Comparison of ENCODE assay signal across 8 cellular contexts in the genomic region with DNA sequence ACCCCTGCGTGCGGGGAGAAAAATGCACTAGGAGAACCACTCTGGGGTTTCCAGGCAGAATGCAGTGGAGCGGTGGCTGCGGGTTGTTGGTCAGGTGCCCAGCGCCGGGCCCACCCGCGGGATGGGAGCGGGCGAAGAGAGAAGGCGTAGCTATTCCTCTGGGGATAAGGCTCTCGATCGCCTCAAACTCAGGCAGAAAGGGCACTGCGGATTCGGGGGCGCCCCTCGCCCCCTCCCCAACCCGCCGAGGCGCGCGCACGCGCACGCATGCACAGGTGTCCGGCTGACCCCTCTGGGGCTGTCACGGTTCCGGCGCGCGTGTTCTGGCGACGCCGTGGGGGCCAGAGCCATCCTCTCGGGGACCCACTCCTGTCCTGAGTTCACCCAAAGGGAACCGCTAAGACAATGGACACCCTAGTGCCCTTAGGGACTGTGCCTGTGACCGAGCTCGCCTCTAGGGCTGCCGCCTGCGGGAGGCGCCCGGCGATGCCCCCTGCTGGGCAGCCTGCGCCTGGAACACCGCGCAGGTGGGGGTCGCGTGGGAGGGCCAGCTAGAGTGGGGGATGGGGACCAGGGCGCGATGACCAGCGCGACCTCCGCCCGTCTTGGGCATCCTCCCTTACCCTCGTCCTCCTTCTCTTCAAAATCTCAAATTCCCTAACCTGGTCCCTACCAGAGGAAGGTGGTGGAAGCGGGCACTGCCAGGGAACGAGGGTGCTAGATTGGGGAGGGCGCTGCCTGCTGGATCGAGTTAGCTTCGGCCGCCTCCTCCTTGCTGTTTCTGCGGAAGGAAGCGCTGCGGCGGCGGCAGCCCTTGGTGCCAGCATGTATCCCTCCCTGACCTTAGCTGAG. TPM values are rescaled to one million over a fixed set of nuclear protein-coding genes. Genes with fewer than 3 reads are reported as not detected.
DNase-seq lines count a peak whose midpoint lies in the region; ATAC-seq and TF ChIP-seq lines count a peak whose summit lies in the region.

No MANE protein-coding gene starts in this region.

- no peaks in the 10 kb centered on the region for H3K79me2 ChIP-seq in GM23248 (ENCODE audit: insufficient read depth)

- H2AFZ ChIP-seq in GM23248, result no peak overlapping the region

- H3K4me2 ChIP-seq in BLaER1 treated with 17β-estradiol and CSF1 and Interleukin-3, amounts not matched to agents 10 nM and 100 nM, result peak overlapping the region; percentile 62 to 94 (median 83)
- no peak overlapping the region for H3K4me2 ChIP-seq in GM23248 (ENCODE audit: unreplicated experiment)

- peak overlapping the region; percentile 35 for H3K4me3 Mint-ChIP-seq in activated T-helper 17 cell treated with anti-CD3 and anti-CD28 coated beads, Interleukin-2, amount 50 U/mL, for 72 hours

- H3K9ac ChIP-seq in BLaER1 treated with 17β-estradiol and CSF1 and Interleukin-3, amounts not matched to agents 10 nM and 100 nM, result peak overlapping the region in 1 of 11 experiments; percentile 16; a peak in 1 of 22 replicates
- H3K9ac ChIP-seq in GM23248, result no peak overlapping the region
- no peak overlapping the region for H3K9ac ChIP-seq in iPS-15b (ENCODE audit: low read depth, low read length)

- peak overlapping the region; percentile 5 to 68 (median 46); a peak in 11 of 20 replicates for H3K4me3 ChIP-seq in BLaER1 treated with 17β-estradiol and CSF1 and Interleukin-3, amounts not matched to agents 10 nM and 100 nM
- H3K4me3 ChIP-seq in GM23248, result no peak overlapping the region
- H3K4me3 ChIP-seq in iPS-15b (ENCODE audit: low read depth, low read length), result peak overlapping the region; percentile 30
- H3K4me3 ChIP-seq in thoracic aorta, result no peak overlapping the region

- peaks cover 10% of the 10 kb centered on the region for H3K4me1 Mint-ChIP-seq in activated T-helper 17 cell treated with anti-CD3 and anti-CD28 coated beads, Interleukin-2, amount 50 U/mL, for 72 hours

- peaks cover 6% of the 10 kb centered on the region for H3K36me3 Mint-ChIP-seq in activated T-helper 17 cell treated with anti-CD3 and anti-CD28 coated beads, Interleukin-2, amount 50 U/mL, for 72 hours (ENCODE audit: low read depth)

- H3K27ac Mint-ChIP-seq in activated T-helper 17 cell treated with anti-CD3 and anti-CD28 coated beads, Interleukin-2, amount 50 U/mL, for 72 hours, result no peak overlapping the region

- in situ Hi-C loops in GM23248 (cut with MboI), result no loop called here

- H3F3A ChIP-seq in GM23248 (ENCODE audit: insufficient read depth), result no peaks in the 10 kb centered on the region

- H3K27me3 Mint-ChIP-seq in activated T-helper 17 cell treated with anti-CD3 and anti-CD28 coated beads, Interleukin-2, amount 50 U/mL, for 72 hours, result peaks cover 46% of the 10 kb centered on the region

- H3K9me3 Mint-ChIP-seq in activated T-helper 17 cell treated with anti-CD3 and anti-CD28 coated beads, Interleukin-2, amount 50 U/mL, for 72 hours, result no peaks in the 10 kb centered on the region

- no peak overlapping the region for H3K27ac ChIP-seq in BLaER1 treated with 17β-estradiol and CSF1 and Interleukin-3, amounts not matched to agents 10 nM and 100 nM
- no peak overlapping the region for H3K27ac ChIP-seq in GM23248
- H3K27ac ChIP-seq in thoracic aorta, result no peak overlapping the region

- no peaks in the 10 kb centered on the region for H3K9me3 ChIP-seq in BLaER1 treated with 17β-estradiol and CSF1 and Interleukin-3, amounts not matched to agents 10 nM and 100 nM (replicated peaks in 1 of 11)
- H3K9me3 ChIP-seq in GM23248 (ENCODE audit: low read depth) (no peaks in the 10 kb centered on the region), iPS-15b (ENCODE audit: control insufficient read depth, insufficient read depth, low read length) (no peaks in the 10 kb centered on the region), thoracic aorta (no peaks in the 10 kb centered on the region)

- peak; percentile 35 for TF ChIP-seq CTCF in thoracic aorta (IDR thresholded peaks at IDR 0.05)

- H3K4me1 ChIP-seq in BLaER1 treated with 17β-estradiol and CSF1 and Interleukin-3, amounts not matched to agents 10 nM and 100 nM, result peaks cover 27 to 47% (median 38%) of the 10 kb centered on the region in 10 experiments
- no peaks in the 10 kb centered on the region for H3K4me1 ChIP-seq in GM23248 (ENCODE audit: insufficient read depth)
- H3K4me1 ChIP-seq in iPS-15b (ENCODE audit: control insufficient read depth, insufficient read depth, low read length), result peaks cover 9% of the 10 kb centered on the region
- peaks cover 18 to 37% of the 10 kb centered on the region in 2 donors for H3K4me1 ChIP-seq in thoracic aorta (ENCODE audit: control insufficient read depth in 1 of 2, low read depth in 2 of 2)

- no peaks in the 10 kb centered on the region for H3K9me2 ChIP-seq in GM23248 (ENCODE audit: insufficient read depth)

- WGBS in GM23248 (ENCODE audit: low coverage in 1 of 2, low lambda C conversion rate in 2 of 2, missing lambda C conversion rate in 2 of 2), 2 experiments, result 2 to 4% methylated on average over 57 to 60 of the region's 66 CpGs

- DNase-seq in GM23248, result peak; percentile 49
- peak; percentile 82 for DNase-seq in NCI-H345 treated with DMSO at 0.1 percent for 48 hours (lab: John Stamatoyannopoulos, UW; ENCODE audit: unreplicated experiment)
- no peak for DNase-seq in thoracic aorta (ENCODE audit: low spot score)

- no peaks in the 10 kb centered on the region for H3K36me3 ChIP-seq in BLaER1 treated with 17β-estradiol and CSF1 and Interleukin-3, amounts not matched to agents 10 nM and 100 nM
- H3K36me3 ChIP-seq in GM23248 (ENCODE audit: low read depth), result no peaks in the 10 kb centered on the region
- H3K36me3 ChIP-seq in iPS-15b (ENCODE audit: control insufficient read depth, insufficient read depth, low read length), result no peaks in the 10 kb centered on the region
- H3K36me3 ChIP-seq in thoracic aorta, result no peaks in the 10 kb centered on the region

- H4K20me1 ChIP-seq in BLaER1 treated with 17β-estradiol and CSF1 and Interleukin-3, amounts not matched to agents 10 nM and 100 nM, result peaks cover 0 to 76% (median 58%) of the 10 kb centered on the region in 11 experiments; a peak in 19 of 22 replicates
- H4K20me1 ChIP-seq in GM23248 (ENCODE audit: insufficient read depth), result no peaks in the 10 kb centered on the region

- peaks cover 94 to 100% (median 100%) of the 10 kb centered on the region in 11 experiments for H3K27me3 ChIP-seq in BLaER1 treated with 17β-estradiol and CSF1 and Interleukin-3, amounts not matched to agents 10 nM and 100 nM
- H3K27me3 ChIP-seq in GM23248 (replicated peaks; ENCODE audit: insufficient read depth) (peaks cover 77% of the 10 kb centered on the region), iPS-15b (ENCODE audit: control insufficient read depth, insufficient read depth, low read length) (peaks cover 81% of the 10 kb centered on the region), thoracic aorta (replicated peaks; ENCODE audit: insufficient read depth) (peaks cover 48% of the 10 kb centered on the region)

- peak; percentile 18 for ATAC-seq in activated T-helper 17 cell treated with anti-CD3 and anti-CD28 coated beads, Interleukin-2, amount 50 U/mL, for 72 hours (replicated peaks)
- no peak for ATAC-seq in thoracic aorta (ENCODE audit: insufficient number of reproducible peaks, low FRiP score, low read depth)
- no peak for ATAC-seq in HG03045 (IDR thresholded peaks at IDR 0.05; ENCODE audit: unreplicated experiment)
- no peak for ATAC-seq in GM19035 (IDR thresholded peaks at IDR 0.05; ENCODE audit: unreplicated experiment)

RNA-seq across cellular contexts. Expression of a gene that starts 14.4 kb away (rescaled TPM):
- 2.7 and 3.9 TPM in 2 replicates for total RNA-seq in GM23248 (2014; rRNA removed; shearing (Covaris generic))
- 5.9 and 6.4 TPM in 2 replicates for polyA plus RNA-seq in GM23248 (2016; fragmentation: Nextera tagmentation; extraction: Ambion mirVana)
- 1 to 10 TPM; 1.6 to 5.5 TPM for total RNA-seq in activated T-helper 17 cell treated with anti-CD3 and anti-CD28 coated beads, Interleukin-2, amount 50 U/mL, for 72 hours
- total RNA-seq in thoracic aorta, result 1 to 10 TPM in 1 of 2 donors, under 1 TPM in 1; 0.71 to 7.4 TPM

RNA-seq across cellular contexts. Expression of a gene that starts 28.0 kb away (rescaled TPM):
- 11.4 and 18.9 TPM in 2 replicates for total RNA-seq in GM23248 (2014; rRNA removed; shearing (Covaris generic))
- polyA plus RNA-seq in GM23248 (2016; fragmentation: Nextera tagmentation; extraction: Ambion mirVana), result 1.2 and 1.4 TPM in 2 replicates
- 1 to 10 TPM; 8.7 to 9.1 TPM for total RNA-seq in activated T-helper 17 cell treated with anti-CD3 and anti-CD28 coated beads, Interleukin-2, amount 50 U/mL, for 72 hours
- 10 to 100 TPM in 1 of 2 donors, 1 to 10 TPM in 1; 6.2 to 10.4 TPM for total RNA-seq in thoracic aorta

RNA-seq across cellular contexts. Expression of a gene that starts 33.3 kb away (rescaled TPM):
- total RNA-seq in GM23248 (2014; rRNA removed; shearing (Covaris generic)), result 0.11 and 0.13 TPM in 2 replicates
- polyA plus RNA-seq in GM23248 (2016; fragmentation: Nextera tagmentation; extraction: Ambion mirVana), result 0.13 and 0.23 TPM in 2 replicates
- total RNA-seq in activated T-helper 17 cell treated with anti-CD3 and anti-CD28 coated beads, Interleukin-2, amount 50 U/mL, for 72 hours, result 1 to 10 TPM in 1 of 2 donors, under 1 TPM in 1; 0.50 to 1.6 TPM
- under 1 TPM in 1 of 2 donors, not detected in 1; 0.14 TPM for total RNA-seq in thoracic aorta

Comparison
In these comparisons a context has a peak if more than half of its experiments do, and no peak if none do; other contexts are left out.
1. H3K4me3 ChIP-seq: peak in BLaER1 treated with 17β-estradiol and CSF1 and Interleukin-3, amounts not matched to agents 10 nM and 100 nM (10 of 10) and iPS-15b (single experiment); none in GM23248 (single experiment) and thoracic aorta (single experiment).